9 cellular contexts compared by ENCODE assay signal in the genomic region with DNA sequence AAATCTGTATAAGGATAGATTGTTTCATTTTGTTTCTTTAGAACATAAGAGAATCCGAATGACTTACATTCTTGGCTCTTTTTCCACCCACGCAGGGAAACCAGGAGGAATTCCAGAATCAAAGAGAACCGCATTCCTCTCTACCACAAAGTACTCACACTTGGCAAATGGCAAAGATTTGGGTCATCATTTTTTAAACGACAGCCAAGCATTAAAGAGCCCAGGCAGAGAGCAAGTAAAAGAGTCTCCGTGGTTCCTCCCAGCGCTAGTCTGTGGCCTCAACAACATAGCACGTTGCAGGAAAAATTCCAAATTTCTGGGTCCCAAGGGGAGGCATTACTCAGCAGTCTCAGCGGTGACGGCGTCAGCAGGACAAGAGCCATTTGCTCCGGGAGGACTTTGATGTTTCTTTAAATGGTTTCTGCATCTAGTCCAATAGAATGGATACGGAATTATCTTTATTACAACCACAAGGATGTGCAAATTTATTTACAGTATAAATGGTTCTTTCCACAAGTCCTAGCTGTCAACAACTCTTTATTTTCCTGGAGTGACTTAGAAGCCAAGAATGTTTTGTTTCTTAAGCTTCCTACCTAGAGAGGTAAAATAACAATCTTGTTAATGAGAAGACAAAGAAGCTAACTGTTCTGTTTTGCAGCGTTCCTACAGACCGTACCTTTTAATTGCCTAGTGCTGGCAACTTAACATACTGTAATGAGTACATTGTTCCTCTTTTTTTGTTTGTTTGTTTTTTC.
DNase-seq lines count a peak whose midpoint lies in the region; ATAC-seq, FAIRE-seq and TF ChIP-seq lines count a peak whose summit lies in the region.
"Had no signal": no experiment of that assay in that cellular context is flagged by ENCODE, and none has a peak within 500 bp of the region (broad histone marks: within the 10 kb centered on the region; RNA-seq: fewer than 3 reads in every experiment).

No MANE protein-coding gene starts in this region.

- no peak for TF ChIP-seq CTCF in foreskin fibroblast (IDR thresholded peaks at IDR 0.05; ENCODE audit: low read depth, low read length)

- peak; percentile 100 for FAIRE-seq in G401.6 (lab: Jason Lieb, UNC)

- ATAC-seq in GM21529 (IDR thresholded peaks at IDR 0.05; ENCODE audit: unreplicated experiment) (no peak), HG02840 (IDR thresholded peaks at IDR 0.05; ENCODE audit: low FRiP score, unreplicated experiment) (no peak), HG02870 (IDR thresholded peaks at IDR 0.05; ENCODE audit: unreplicated experiment) (no peak)

- no peaks in the 10 kb centered on the region for H3K27me3 ChIP-seq in SJSA1 (replicated peaks)

- H3K9me3 ChIP-seq in SJSA1 (replicated peaks): no peaks in the 10 kb centered on the region

- H3K36me3 ChIP-seq in SJSA1: no peaks in the 10 kb centered on the region

- peak; percentile 96 to 99 for DNase-seq in SJSA1 (ENCODE audit: low read depth in 1 of 2, low spot score in 2 of 2)
- DNase-seq in foreskin fibroblast: peak; percentile 94 to 96
- peak; percentile 34 for DNase-seq in occipital lobe (lab: John Stamatoyannopoulos, UW)
- no peak for DNase-seq in activated CD8-positive, alpha-beta memory T cell treated with anti-CD3 and anti-CD28 coated beads, Interleukin-2, amount 50 U/mL, for 48 hours
- DNase-seq: naive B cell had no signal

- H3K4me1 ChIP-seq in SJSA1 (replicated peaks): peaks cover 32% of the 10 kb centered on the region

- peak overlapping the region; percentile 92 for H3K27ac ChIP-seq in SJSA1

- H3K4me3 ChIP-seq in SJSA1 (peak overlapping the region; percentile 6; the same call in 1 of the 2 replicates), foreskin fibroblast (ENCODE audit: low read depth in 1 of 2, low read length in 2 of 2) (peak overlapping the region; percentile 15 to 40)
